ENCODE assay signal across 27 cellular contexts in genomic region chr3:122902326-122902725, GRCh38.
A peak's percentile ranks its signal among the peaks of the same experiment; 100 is the strongest.
DNase-seq lines count a peak whose midpoint lies in the region; ATAC-seq and TF ChIP-seq lines count a peak whose summit lies in the region.
"Had no signal": no experiment of that assay in that cellular context is flagged by ENCODE, and none has a peak within 500 bp of the region (broad histone marks: within the 10 kb centered on the region; RNA-seq: fewer than 3 reads in every experiment).

No MANE protein-coding gene starts in this region.

- peaks cover 9% of the 10 kb centered on the region for H3K4me1 ChIP-seq in RWPE2 (ENCODE audit: insufficient read depth, poor library complexity, severe bottlenecking)
- H3K4me1 ChIP-seq: adrenal gland, psoas muscle, upper lobe of left lung had no signal

- no peak overlapping the region for H3K4me3 Mint-ChIP-seq in naive thymus-derived CD8-positive, alpha-beta T cell
- H3K4me3 Mint-ChIP-seq: activated T-cell treated with anti-CD3 and anti-CD28 coated beads, Interleukin-2, amount 50 U/mL, for 4 hours; CD4-positive, alpha-beta memory T cell; memory B cell had no signal

- ATAC-seq in RWPE2 (ENCODE audit: low read depth) = peak; percentile 66; the same call in 2 of the 3 replicates
- ATAC-seq in naive thymus-derived CD8-positive, alpha-beta T cell = no peak
- ATAC-seq: activated T-cell treated with anti-CD3 and anti-CD28 coated beads, Interleukin-2, amount 50 U/mL, for 4 hours; left colon; psoas muscle had no signal

- peaks cover 0 to 17% (median 9%) of the 10 kb centered on the region in 9 donors for H3K9me3 Mint-ChIP-seq in naive thymus-derived CD8-positive, alpha-beta T cell
- H3K9me3 Mint-ChIP-seq: memory B cell had no signal

- peaks cover 0 to 14% (median 4%) of the 10 kb centered on the region in 5 donors for H3K27me3 Mint-ChIP-seq in naive thymus-derived CD8-positive, alpha-beta T cell
- H3K27me3 Mint-ChIP-seq: memory B cell had no signal

- no peaks in the 10 kb centered on the region for H3K27me3 ChIP-seq in RWPE2 (ENCODE audit: insufficient read depth, poor library complexity, severe bottlenecking)
- H3K27me3 ChIP-seq: adrenal gland, SJCRH30, upper lobe of left lung had no signal

- POLR2A ChIA-PET in naive thymus-derived CD8-positive, alpha-beta T cell (lab: Charles Lee) = no interaction called here

- H3K36me3 ChIP-seq in RWPE2 (ENCODE audit: low read depth) = no peaks in the 10 kb centered on the region
- H3K36me3 ChIP-seq: adrenal gland, neutrophil, SJCRH30, upper lobe of left lung had no signal

- DNase-seq in NK-92 treated with Interleukin-12 subunit alpha and Interleukin-12 subunit beta, amount 100 ng/mL, for 24 hours (lab: John Stamatoyannopoulos, UW) = peak; percentile 35
- DNase-seq in NK-92 (lab: John Stamatoyannopoulos, UW; ENCODE audit: unreplicated experiment) = no peak
- DNase-seq in RWPE2 (ENCODE audit: low spot score) = no peak
- peak; percentile 18 for DNase-seq in epithelial cell of proximal tubule (ENCODE audit: low read depth)
- peak; percentile 73 for DNase-seq in renal cortical epithelial cell (ENCODE audit: low read depth)
- no peak for DNase-seq in AG08395 (ENCODE audit: low spot score)
- no peak for DNase-seq in NCI-H1417 treated with DMSO at 0.1 percent for 48 hours (lab: John Stamatoyannopoulos, UW)
- DNase-seq in naive thymus-derived CD8-positive, alpha-beta T cell = no peak
- DNase-seq: activated CD4-positive, alpha-beta T cell treated with anti-CD3 and anti-CD28 coated beads for 48 hours; activated T-cell treated with anti-CD3 and anti-CD28 coated beads, Interleukin-2, amount 50 U/mL, for 4 hours; adrenal gland; AML-193; CD4-positive, alpha-beta memory T cell; cortex of kidney; GF-D8; H7; left colon; NCI-H1092 treated with DMSO at 0.1 percent for 48 hours; NCI-H2029; NCI-H446 treated with DMSO at 0.1 percent for 48 hours; psoas muscle; SJCRH30; stimulated activated CD8-positive, alpha-beta memory T cell treated with anti-CD3 and anti-CD28 coated beads, Interleukin-4, amount 100 ng/mL, for 48 hours; upper lobe of left lung had no signal

- no peak for TF ChIP-seq CTCF in RWPE2 (IDR thresholded peaks at IDR 0.05; ENCODE audit: poor library complexity, severe bottlenecking)
- no peak for TF ChIP-seq CTCF in epithelial cell of proximal tubule (conservative IDR thresholded peaks at IDR 0.05; ENCODE audit: low read depth, low read length)

- H3K4me3 ChIP-seq in RWPE2 (ENCODE audit: severe bottlenecking) (no peak overlapping the region), epithelial cell of proximal tubule (ENCODE audit: low read depth, low read length) (no peak overlapping the region)
- H3K4me3 ChIP-seq: adrenal gland, psoas muscle, SJCRH30, upper lobe of left lung had no signal

- H3K36me3 Mint-ChIP-seq in naive thymus-derived CD8-positive, alpha-beta T cell = peaks cover 0 to 12% (median 0%) of the 10 kb centered on the region in 3 donors
- H3K36me3 Mint-ChIP-seq: CD4-positive, alpha-beta memory T cell; memory B cell had no signal

- no peak overlapping the region for H3K27ac ChIP-seq in RWPE2 (ENCODE audit: poor library complexity, severe bottlenecking)
- H3K27ac ChIP-seq: 22Rv1, adrenal gland, neutrophil, psoas muscle, SJCRH30, upper lobe of left lung had no signal

- H3K27ac Mint-ChIP-seq in naive thymus-derived CD8-positive, alpha-beta T cell = no peak overlapping the region
- H3K27ac Mint-ChIP-seq: CD4-positive, alpha-beta memory T cell; memory B cell had no signal

- H3K4me1 Mint-ChIP-seq in naive thymus-derived CD8-positive, alpha-beta T cell = no peaks in the 10 kb centered on the region
- H3K4me1 Mint-ChIP-seq: CD4-positive, alpha-beta memory T cell; memory B cell had no signal

- H3K9me3 ChIP-seq in RWPE2 (ENCODE audit: severe bottlenecking) = no peaks in the 10 kb centered on the region
- H3K9me3 ChIP-seq: neutrophil, psoas muscle, SJCRH30, upper lobe of left lung had no signal

Comparison
In these comparisons a context has a peak if more than half of its experiments do, and no peak if none do; other contexts are left out.
1. DNase-seq: peak in NK-92 treated with Interleukin-12 subunit alpha and Interleukin-12 subunit beta, amount 100 ng/mL, for 24 hours (single experiment), epithelial cell of proximal tubule (single experiment) and renal cortical epithelial cell (single experiment); none in NK-92 (single experiment), RWPE2 (single experiment), AG08395 (single experiment), NCI-H1417 treated with DMSO at 0.1 percent for 48 hours (single experiment) and naive thymus-derived CD8-positive, alpha-beta T cell (0 of 10).